ENCODE assay signal across 1 cellular context in genomic region chr17:55063857-55064485, GRCh38.
TF ChIP-seq lines count a peak whose summit lies in the region.

No MANE protein-coding gene starts in this region.

TF ChIP-seq in K562, 482 proteins besides CTCF, POLR2A, EP300 and RAD21 (continued from another document):
- TF ChIP-seq HMBOX1 (IDR thresholded peaks at IDR 0.05): 0 out of 2 replicates have a peak, but pooled peaks have one; percentile 27
- no peak for TF ChIP-seq TEAD1 (CRISPR knock-in tag; IDR thresholded peaks at IDR 0.05)
